ENCODE assay signal across 8 cellular contexts in genomic region chr2:74032909-74033261, GRCh38. TPM values are rescaled to one million over a fixed set of nuclear protein-coding genes. Genes with fewer than 3 reads are reported as not detected.
DNase-seq lines count a peak whose midpoint lies in the region; ATAC-seq and TF ChIP-seq lines count a peak whose summit lies in the region.

No MANE protein-coding gene starts in this region.

- intact Hi-C loops in OCI-LY7 (cut with micrococcal nuclease; ENCODE audit: unreplicated experiment): loop anchor here (2.0 kb wide), 1 partner anchor 46 kb away; no protein-coding TSS in a partner anchor

- peaks cover 45% of the 10 kb centered on the region for H3K4me1 ChIP-seq in OCI-LY7 (ENCODE audit: insufficient read depth, low read length, poor library complexity, severe bottlenecking)
- H3K4me1 ChIP-seq in neutrophil (ENCODE audit: control insufficient read depth in 1 of 2, insufficient read depth in 1 of 2, low read depth in 1 of 2, low read length in 1 of 2): peaks cover 74 to 84% of the 10 kb centered on the region in 2 experiments

- H3K36me3 ChIP-seq in OCI-LY7 (ENCODE audit: insufficient read depth, low read length) (peaks cover 13% of the 10 kb centered on the region), neutrophil (no peaks in the 10 kb centered on the region)

- no peak overlapping the region for H2AFZ ChIP-seq in OCI-LY7 (ENCODE audit: low read length)

- H4K20me1 ChIP-seq in OCI-LY7 (ENCODE audit: insufficient read depth, low read length): peaks cover 28% of the 10 kb centered on the region; the same call in 1 of the 2 replicates

- CTCF ChIA-PET in OCI-LY7 (lab: Charles Lee; ENCODE audit: unreplicated experiment): interaction anchor here (0.6 to 1.2 kb wide), 4 partner anchors 9 to 200 kb away, joined by 3 to 4 read pairs (median 3); no protein-coding TSS in a partner anchor

- POLR2A ChIA-PET in OCI-LY7 (lab: Charles Lee): interaction anchor here (0.8 to 1.0 kb wide), 4 partner anchors 14 to 97 kb away, joined by 3 to 7 read pairs (median 3); no protein-coding TSS in a partner anchor

- ATAC-seq in GM19025 (IDR thresholded peaks at IDR 0.05; ENCODE audit: low read depth, unreplicated experiment) (peak; percentile 17), HG02623 (IDR thresholded peaks at IDR 0.05; ENCODE audit: unreplicated experiment) (peak; percentile 10)

- H3K27ac ChIP-seq in OCI-LY7 (ENCODE audit: low read depth, low read length, poor library complexity, severe bottlenecking) (peak overlapping the region; percentile 53), neutrophil (peak overlapping the region; percentile 65)

- no TSS peak for BruUV-seq in OCI-LY7 (replicated peaks; lab: Mats Ljungman, UMichigan)

- TF ChIP-seq CTCF in OCI-LY7 (conservative IDR thresholded peaks at IDR 0.05; ENCODE audit: low read length) (no peak), neutrophil (IDR thresholded peaks at IDR 0.05) (no peak)

- H3K9me2 ChIP-seq in OCI-LY7 (ENCODE audit: insufficient read depth, low read length): no peaks in the 10 kb centered on the region

- peaks cover 5% of the 10 kb centered on the region; the same call in 1 of the 2 replicates for H3K9me3 ChIP-seq in OCI-LY7 (ENCODE audit: low read length)
- H3K9me3 ChIP-seq in neutrophil: no peaks in the 10 kb centered on the region

- DNase-seq in OCI-LY7 (ENCODE audit: low spot score) (no peak), NCI-H2081 (lab: John Stamatoyannopoulos, UW) (no peak), ecto neural progenitor cell (ENCODE audit: low spot score) (no peak), NCI-H2227 treated with DMSO at 0.1 percent for 48 hours (lab: John Stamatoyannopoulos, UW) (no peak), AG08396 (ENCODE audit: low spot score) (no peak)

- H3K4me3 ChIP-seq in OCI-LY7 (ENCODE audit: low read depth, low read length, poor library complexity, severe bottlenecking): peak overlapping the region; percentile 48
- H3K4me3 ChIP-seq in neutrophil (ENCODE audit: low read depth in 1 of 2, low read length in 1 of 2): no peak overlapping the region

- no peaks in the 10 kb centered on the region for H3K27me3 ChIP-seq in neutrophil

- peak overlapping the region; percentile 85 for H3K4me2 ChIP-seq in OCI-LY7 (ENCODE audit: low read length)

- H3K79me2 ChIP-seq in OCI-LY7 (ENCODE audit: insufficient read depth, low read depth, low read length): peaks cover 64% of the 10 kb centered on the region

RNA-seq across cellular contexts. Expression of gene TET3, which starts 48.2 kb away (rescaled TPM):
- total RNA-seq in OCI-LY7 (2014; rRNA removed; shearing (Covaris generic)): 11.9 and 14.7 TPM in 2 replicates
- total RNA-seq in OCI-LY7 (2022): 24.8 and 25.2 TPM in 2 replicates
